In genomic region chr3:195802795-195803194, GRCh38 we compare ENCODE assay signal across 13 cellular contexts. TPM values are rescaled to one million over a fixed set of nuclear protein-coding genes. Genes with fewer than 3 reads are reported as not detected.
DNase-seq lines count a peak whose midpoint lies in the region; ATAC-seq, FAIRE-seq and TF ChIP-seq lines count a peak whose summit lies in the region.
"Had no signal": no experiment of that assay in that cellular context is flagged by ENCODE, and none has a peak within 500 bp of the region (broad histone marks: within the 10 kb centered on the region; RNA-seq: fewer than 3 reads in every experiment).

No MANE protein-coding gene starts in this region.

- FAIRE-seq in GM19239 (lab: Jason Lieb, UNC): no peak
- FAIRE-seq: islet of Langerhans, TTC549 had no signal

- TF ChIP-seq CTCF in lower lobe of right lung (IDR thresholded peaks at IDR 0.05): no peak

- peak overlapping the region; percentile 80 for H2AFZ ChIP-seq in ACC112 (ENCODE audit: low read length, unreplicated experiment)

- ATAC-seq in lower lobe of right lung (no peak), GM21529 (IDR thresholded peaks at IDR 0.05; ENCODE audit: unreplicated experiment) (no peak)
- no peak for ATAC-seq in activated CD4-positive, CD25-positive, alpha-beta regulatory T cell treated with anti-CD3 and anti-CD28 coated beads, Interleukin-2, amount 50 U/mL, for 24 hours

- in situ Hi-C loops in KBM-7 (cut with MboI; ENCODE audit: low pct_unique_long_range_greater_than_20kb, low sequenced_read_pairs): no loop called here

- no peaks in the 10 kb centered on the region for H3K9me3 ChIP-seq in lower lobe of right lung

- H3K4me3 ChIP-seq in ACC112 (ENCODE audit: low read depth, low read length) (peak overlapping the region; percentile 70), lower lobe of right lung (peak overlapping the region; percentile 27)

- H3K27ac ChIP-seq in ACC112 (ENCODE audit: low read depth, low read length): no peak overlapping the region; the same call in 1 of the 2 replicates
- H3K27ac ChIP-seq in lower lobe of right lung: no peak overlapping the region

- intact Hi-C loops in activated T-helper 2 cell treated with anti-CD3 and anti-CD28 coated beads, Interferon-gamma antibody, Interleukin-2, Interleukin-4, amounts not matched to agents 10 μg/mL and 5 μg/mL and 100 μg/mL, durations not matched to agents 14 hours and 24 hours and 36 hours (cut with micrococcal nuclease): no loop called here
- intact Hi-C loops in lower lobe of right lung (cut with DNase I): no loop called here

- no peaks in the 10 kb centered on the region for H3K9me3 Mint-ChIP-seq in activated T-helper 2 cell treated with anti-CD3 and anti-CD28 coated beads, Interferon-gamma antibody, Interleukin-2, Interleukin-4, amounts not matched to agents 10 μg/mL and 5 μg/mL and 100 μg/mL, durations not matched to agents 14 hours and 24 hours and 36 hours

- H3K27me3 ChIP-seq in ACC112 (ENCODE audit: insufficient read depth, low read length) (peaks cover 52% of the 10 kb centered on the region), lower lobe of right lung (ENCODE audit: low read depth) (no peaks in the 10 kb centered on the region)

- peaks cover 2% of the 10 kb centered on the region for H3K27me3 Mint-ChIP-seq in activated T-helper 2 cell treated with anti-CD3 and anti-CD28 coated beads, Interferon-gamma antibody, Interleukin-2, Interleukin-4, amounts not matched to agents 10 μg/mL and 5 μg/mL and 100 μg/mL, durations not matched to agents 14 hours and 24 hours and 36 hours (ENCODE audit: low read depth)

- H3K4me1 Mint-ChIP-seq in activated T-helper 2 cell treated with anti-CD3 and anti-CD28 coated beads, Interferon-gamma antibody, Interleukin-2, Interleukin-4, amounts not matched to agents 10 μg/mL and 5 μg/mL and 100 μg/mL, durations not matched to agents 14 hours and 24 hours and 36 hours (ENCODE audit: low read depth): peaks cover 51% of the 10 kb centered on the region

- H3K36me3 ChIP-seq in ACC112 (ENCODE audit: insufficient read depth, low read length) (no peaks in the 10 kb centered on the region), lower lobe of right lung (no peaks in the 10 kb centered on the region)

- no peaks in the 10 kb centered on the region for H3K79me2 ChIP-seq in ACC112 (ENCODE audit: control insufficient read depth, insufficient read depth, low read length, unreplicated experiment)

- DNase-seq in KBM-7 (peak; percentile 94), lower lobe of right lung (no peak), GM19239 (ENCODE audit: insufficient read length, low spot score) (no peak)
- DNase-seq in activated T-helper 2 cell treated with anti-CD3 and anti-CD28 coated beads, Interferon-gamma antibody, Interleukin-2, Interleukin-4, amounts not matched to agents 10 μg/mL and 5 μg/mL and 100 μg/mL, durations not matched to agents 14 hours and 24 hours and 36 hours (ENCODE audit: low spot score): no peak
- no peak for DNase-seq in stimulated activated naive CD4-positive, alpha-beta T cell (lab: John Stamatoyannopoulos, UW)
- DNase-seq: Calu3; effector CD4-positive, alpha-beta T cell; Karpas-422 had no signal

- peak overlapping the region; percentile 79 for H3K27ac Mint-ChIP-seq in activated T-helper 2 cell treated with anti-CD3 and anti-CD28 coated beads, Interferon-gamma antibody, Interleukin-2, Interleukin-4, amounts not matched to agents 10 μg/mL and 5 μg/mL and 100 μg/mL, durations not matched to agents 14 hours and 24 hours and 36 hours

- H3K4me1 ChIP-seq in ACC112 (ENCODE audit: control insufficient read depth, insufficient read depth, low read length, unreplicated experiment) (no peaks in the 10 kb centered on the region), lower lobe of right lung (peaks cover 20% of the 10 kb centered on the region)

- peak overlapping the region; percentile 46 for H3K4me3 Mint-ChIP-seq in activated T-helper 2 cell treated with anti-CD3 and anti-CD28 coated beads, Interferon-gamma antibody, Interleukin-2, Interleukin-4, amounts not matched to agents 10 μg/mL and 5 μg/mL and 100 μg/mL, durations not matched to agents 14 hours and 24 hours and 36 hours (ENCODE audit: low read depth)

- H3K36me3 Mint-ChIP-seq in activated T-helper 2 cell treated with anti-CD3 and anti-CD28 coated beads, Interferon-gamma antibody, Interleukin-2, Interleukin-4, amounts not matched to agents 10 μg/mL and 5 μg/mL and 100 μg/mL, durations not matched to agents 14 hours and 24 hours and 36 hours (ENCODE audit: low read depth): peaks cover 13% of the 10 kb centered on the region

RNA-seq across cellular contexts. Expression of gene MUC4, which starts 8.9 kb away (rescaled TPM):
- total RNA-seq in activated T-helper 2 cell treated with anti-CD3 and anti-CD28 coated beads, Interferon-gamma antibody, Interleukin-2, Interleukin-4, amounts not matched to agents 10 μg/mL and 5 μg/mL and 100 μg/mL, durations not matched to agents 14 hours and 24 hours and 36 hours: 1.3 and 1.4 TPM in 2 replicates
- total RNA-seq in lower lobe of right lung: 7.9 TPM
